Comparison of ENCODE assay signal across 14 cellular contexts in the genomic region with DNA sequence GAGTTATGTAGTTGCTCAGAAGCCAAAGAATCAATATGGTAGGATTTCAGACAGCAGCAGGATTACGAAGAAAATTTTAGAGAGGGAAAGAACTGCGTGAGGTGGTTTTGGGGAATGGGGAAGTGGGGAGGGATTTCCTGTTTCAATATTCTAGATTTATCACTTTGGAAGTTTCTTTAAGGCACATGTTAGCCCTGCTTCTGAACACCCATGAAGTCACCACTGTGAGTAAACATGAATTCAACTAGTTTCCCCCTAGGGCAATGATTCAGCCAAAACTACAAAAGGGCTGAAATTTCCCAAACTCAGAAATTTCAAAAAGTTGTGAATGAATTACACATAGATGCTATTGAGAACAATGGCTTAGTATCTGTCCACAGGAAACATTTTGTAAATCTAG.
DNase-seq lines count a peak whose midpoint lies in the region; ATAC-seq, FAIRE-seq and TF ChIP-seq lines count a peak whose summit lies in the region.
"Had no signal": no experiment of that assay in that cellular context is flagged by ENCODE, and none has a peak within 500 bp of the region (broad histone marks: within the 10 kb centered on the region; RNA-seq: fewer than 3 reads in every experiment).

No MANE protein-coding gene starts in this region.

- DNase-seq in GM12891 (ENCODE audit: insufficient read length, low spot score), result no peak
- DNase-seq in NCI-H226, result peak; percentile 13
- DNase-seq in choroid plexus epithelial cell (ENCODE audit: low read depth), result peak; percentile 17
- no peak for DNase-seq in sciatic nerve (ENCODE audit: low spot score)
- DNase-seq in posterior vena cava (ENCODE audit: low spot score), result no peak
- DNase-seq in GOT3 (lab: John Stamatoyannopoulos, UW), result no peak
- DNase-seq in activated naive CD4-positive, alpha-beta T cell treated with anti-CD3 and anti-CD28 coated beads, Interleukin-2, amount 50 U/mL, for 16 hours, result no peak
- DNase-seq: activated CD4-positive, alpha-beta T cell treated with anti-CD3 and anti-CD28 coated beads, Interleukin-2, amount 50 U/mL, for 1 hour; activated naive CD4-positive, alpha-beta T cell; dermis blood vessel endothelial cell; SHP77; upper lobe of right lung had no signal

- TF ChIP-seq CTCF in choroid plexus epithelial cell (conservative IDR thresholded peaks at IDR 0.05; ENCODE audit: low read depth, low read length), result no peak

- intact Hi-C loops in sciatic nerve (cut with DNase I) (loop anchor here (10.0 kb wide), 1 partner anchor 127 kb away; a partner anchor contains a TSS), posterior vena cava (cut with DNase I) (no loop called here)

- H3K4me3 ChIP-seq in choroid plexus epithelial cell (ENCODE audit: low read depth, low read length), result no peak overlapping the region
- H3K4me3 ChIP-seq: upper lobe of right lung had no signal

- ATAC-seq in sciatic nerve (peak; percentile 81), GM19351 (IDR thresholded peaks at IDR 0.05; ENCODE audit: unreplicated experiment) (no peak)
- ATAC-seq: HepG2, upper lobe of right lung had no signal

- FAIRE-seq in GM12891 (lab: Jason Lieb, UNC), result no peak
- FAIRE-seq: HepG2 had no signal

- no peak for TF ChIP-seq POLR2A in GM12891 (IDR thresholded peaks at IDR 0.05; ENCODE audit: low read depth, low read length)

TF ChIP-seq in GM12891, 5 proteins besides CTCF, POLR2A, EP300 and RAD21:
- TF ChIP-seq POU2F2 (IDR thresholded peaks at IDR 0.05; ENCODE audit: low read depth, low read length), result no peak
- no peak for TF ChIP-seq POLR2AphosphoS5 (IDR thresholded peaks at IDR 0.05; ENCODE audit: low read depth, low read length)
- peak; percentile 69 for TF ChIP-seq SPI1 (IDR thresholded peaks at IDR 0.05; ENCODE audit: low read depth, low read length)
- no peak for TF ChIP-seq PAX5 (IDR thresholded peaks at IDR 0.05; ENCODE audit: insufficient read depth, low read length, severe bottlenecking)
- TF ChIP-seq TAF1 (IDR thresholded peaks at IDR 0.05; ENCODE audit: low read depth, low read length), result no peak
TF ChIP-seq in GM12891: peak in this region for 1.

Comparison
In these comparisons a context has a peak if more than half of its experiments do, and no peak if none do; other contexts are left out.
1. DNase-seq: peak in NCI-H226 (single experiment) and choroid plexus epithelial cell (single experiment); none in GM12891 (single experiment), sciatic nerve (single experiment), posterior vena cava (single experiment), GOT3 (single experiment) and activated naive CD4-positive, alpha-beta T cell treated with anti-CD3 and anti-CD28 coated beads, Interleukin-2, amount 50 U/mL, for 16 hours (single experiment).